In genomic region chr3:73203633-73204032, GRCh38 we compare ENCODE assay signal across 4 cellular contexts.
A peak's percentile ranks its signal among the peaks of the same experiment; 100 is the strongest.
TF ChIP-seq lines count a peak whose summit lies in the region.

No MANE protein-coding gene starts in this region.

TF ChIP-seq in HepG2, 621 proteins besides CTCF, POLR2A, EP300 and RAD21 (continues in another document):
- peak; percentile 56 to 86 for TF ChIP-seq MAFK (conservative IDR thresholded peaks at IDR 0.05 in 1 of 2, IDR thresholded peaks at IDR 0.05 in 1 of 2; ENCODE audit: low read length in 2 of 2)
- TF ChIP-seq MAFF (IDR thresholded peaks at IDR 0.05; ENCODE audit: low read depth, low read length), result peak; percentile 63; the same call in 1 of the 2 replicates
- no peak for TF ChIP-seq GPBP1L1 (CRISPR knock-in tag; IDR thresholded peaks at IDR 0.05)
- no peak for TF ChIP-seq ZNF281 (CRISPR knock-in tag; IDR thresholded peaks at IDR 0.05; ENCODE audit: borderline replicate concordance)
- no peak for TF ChIP-seq ZBTB34 (CRISPR knock-in tag; IDR thresholded peaks at IDR 0.05)
- TF ChIP-seq ZMYM4 (CRISPR knock-in tag; IDR thresholded peaks at IDR 0.05), result no peak
- no peak for TF ChIP-seq TARDBP (CRISPR knock-in tag; IDR thresholded peaks at IDR 0.05)
- TF ChIP-seq ZNF672 (CRISPR knock-in tag; IDR thresholded peaks at IDR 0.05), result no peak

TF ChIP-seq in A549, 52 proteins besides CTCF, POLR2A, EP300 and RAD21:
- TF ChIP-seq HMGXB4 (CRISPR knock-in tag; IDR thresholded peaks at IDR 0.05; ENCODE audit: borderline replicate concordance), result no peak
- no peak for TF ChIP-seq ZFP36 (IDR thresholded peaks at IDR 0.05; ENCODE audit: borderline replicate concordance, partially characterized antibody)
- TF ChIP-seq JUN (IDR thresholded peaks at IDR 0.05), result no peak
- no peak for TF ChIP-seq ESRRA (IDR thresholded peaks at IDR 0.05; ENCODE audit: borderline replicate concordance, low read length)
- TF ChIP-seq MAFK (IDR thresholded peaks at IDR 0.05; ENCODE audit: partially characterized antibody), result peak; percentile 61
- no peak for TF ChIP-seq SREBF2 (IDR thresholded peaks at IDR 0.05)

TF ChIP-seq in IMR-90, 13 proteins besides CTCF, POLR2A, EP300 and RAD21:
- TF ChIP-seq ELK1 (IDR thresholded peaks at IDR 0.05; ENCODE audit: borderline replicate concordance, low read depth, low read length) (no peak), CHD1 (IDR thresholded peaks at IDR 0.05; ENCODE audit: low read depth, low read length) (no peak), RCOR1 (IDR thresholded peaks at IDR 0.05; ENCODE audit: insufficient replicate concordance, low read length) (no peak), CEBPB (IDR thresholded peaks at IDR 0.05; ENCODE audit: low read depth, low read length) (no peak), USF2 (IDR thresholded peaks at IDR 0.05; ENCODE audit: low read depth, low read length) (no peak), MAFK (IDR thresholded peaks at IDR 0.05; ENCODE audit: low read depth, low read length) (peak; percentile 79), FOS (IDR thresholded peaks at IDR 0.05; ENCODE audit: low read depth, low read length) (no peak)
TF ChIP-seq in IMR-90: peak in this region for 1.

TF ChIP-seq in K562, 482 proteins besides CTCF, POLR2A, EP300 and RAD21:
- peak; percentile 41; the same call in 1 of the 2 replicates for TF ChIP-seq MAFF (IDR thresholded peaks at IDR 0.05; ENCODE audit: low read length)
- no peak for TF ChIP-seq ARHGAP35 (IDR thresholded peaks at IDR 0.05; ENCODE audit: partially characterized antibody)
- no peak for TF ChIP-seq HMBOX1 (IDR thresholded peaks at IDR 0.05)
- no peak for TF ChIP-seq TEAD4 (IDR thresholded peaks at IDR 0.05; ENCODE audit: low read length)
- no peak for TF ChIP-seq TEAD4 (CRISPR knock-in tag; IDR thresholded peaks at IDR 0.05; ENCODE audit: borderline replicate concordance)
- TF ChIP-seq HIVEP1 (CRISPR knock-in tag; IDR thresholded peaks at IDR 0.05), result no peak
- no peak for TF ChIP-seq PTBP1 (IDR thresholded peaks at IDR 0.05; ENCODE audit: low read depth, low read length)
- TF ChIP-seq ATF1 (CRISPR knock-in tag; IDR thresholded peaks at IDR 0.05), result no peak
- no peak for TF ChIP-seq ATF1 (tag; IDR thresholded peaks at IDR 0.05)
- peak; percentile 79 for TF ChIP-seq ZNF316 (IDR thresholded peaks at IDR 0.05)
- TF ChIP-seq POLR3A (IDR thresholded peaks at IDR 0.05; ENCODE audit: borderline replicate concordance, extremely low read depth, insufficient read depth, insufficient read length), result no peak
- no peak for TF ChIP-seq ZBTB5 (IDR thresholded peaks at IDR 0.05)
- TF ChIP-seq ZNF76 (CRISPR knock-in tag; IDR thresholded peaks at IDR 0.05; ENCODE audit: borderline replicate concordance), result no peak
- no peak for TF ChIP-seq ZNF644 (tag; IDR thresholded peaks at IDR 0.05; ENCODE audit: low read depth)
- TF ChIP-seq C11orf30 (IDR thresholded peaks at IDR 0.05; ENCODE audit: low read depth), result peak; percentile 46; the same call in 1 of the 2 replicates
- no peak for TF ChIP-seq ZNF347 (CRISPR knock-in tag; IDR thresholded peaks at IDR 0.05; ENCODE audit: low read depth)
- no peak for TF ChIP-seq SUPT5H (IDR thresholded peaks at IDR 0.05)
- peak; percentile 51 for TF ChIP-seq MAFG (tag; conservative IDR thresholded peaks at IDR 0.05)
